Comparison of ENCODE assay signal across 8 cellular contexts in the genomic region with DNA sequence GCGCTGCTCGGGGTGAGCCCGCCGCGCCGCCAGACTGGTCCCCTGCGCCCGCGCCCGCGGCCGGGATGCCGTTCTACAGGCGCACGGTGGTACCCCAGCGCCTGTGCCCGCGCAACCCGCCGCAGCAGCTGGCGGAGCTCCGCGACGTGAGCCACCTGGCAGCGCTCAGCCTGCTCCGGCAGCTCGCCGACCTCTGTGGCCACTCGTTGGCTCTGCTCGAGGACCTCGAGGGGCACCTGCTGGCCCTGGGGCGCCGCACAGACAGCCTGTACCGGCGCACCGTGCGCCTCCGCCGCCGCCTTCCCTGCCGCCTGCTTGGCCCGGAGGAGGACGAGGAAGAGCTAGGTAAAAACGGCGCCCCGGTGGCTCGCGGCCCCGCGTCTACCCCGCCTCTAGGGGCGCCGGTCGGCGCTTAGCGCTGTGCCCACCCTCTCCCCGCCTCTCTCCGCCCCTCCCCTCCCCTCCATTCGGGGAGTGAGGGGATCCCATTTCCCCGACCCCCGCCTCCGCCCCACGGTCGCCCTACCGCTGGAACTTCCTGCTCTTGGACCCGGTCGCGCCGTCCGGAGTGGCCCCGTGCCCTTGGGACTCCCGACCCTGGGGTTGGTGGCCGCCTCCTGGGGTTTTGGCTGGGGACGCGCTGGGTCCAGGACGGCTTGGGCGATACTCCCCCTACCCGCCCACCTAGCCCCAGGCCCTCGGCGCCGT. TPM values are rescaled to one million over a fixed set of nuclear protein-coding genes. Genes with fewer than 3 reads are reported as not detected.
DNase-seq lines count a peak whose midpoint lies in the region; ATAC-seq and TF ChIP-seq lines count a peak whose summit lies in the region.

No MANE protein-coding gene starts in this region.

- DNase-seq in H7, result peak; percentile 86
- peak; percentile 62 for DNase-seq in WERI-Rb-1
- peak in 1 of 3 donors; percentile 19 for DNase-seq in mucosa of descending colon
- DNase-seq in HPDE6-E6E7 (ENCODE audit: extremely low spot score), result no peak

- H3K27me3 ChIP-seq in H7 (ENCODE audit: control insufficient read depth, insufficient read depth, low read length), result no peaks in the 10 kb centered on the region
- peaks cover 5% of the 10 kb centered on the region for H3K27me3 ChIP-seq in WERI-Rb-1 (ENCODE audit: insufficient read depth, low read depth, severe bottlenecking)
- peaks cover 12% of the 10 kb centered on the region for H3K27me3 ChIP-seq in thymus (ENCODE audit: control insufficient read depth, insufficient read depth)

- intact Hi-C loops in dendritic cell treated with granulocyte-macrophage colony-stimulating factor and Interleukin-4, amounts not matched to agents 40 ng/mL and 50 ng/mL, for 4 days (cut with micrococcal nuclease), result no loop called here
- intact Hi-C loops in mucosa of descending colon (cut with DNase I, micrococcal nuclease), result no loop called here

- H3K27me3 Mint-ChIP-seq in dendritic cell treated with granulocyte-macrophage colony-stimulating factor and Interleukin-4, amounts not matched to agents 40 ng/mL and 50 ng/mL, for 4 days, result peaks cover 61% of the 10 kb centered on the region

- no peaks in the 10 kb centered on the region for H3K36me3 Mint-ChIP-seq in dendritic cell treated with granulocyte-macrophage colony-stimulating factor and Interleukin-4, amounts not matched to agents 40 ng/mL and 50 ng/mL, for 4 days (ENCODE audit: low read depth)

- H3K4me1 ChIP-seq in mucosa of descending colon (ENCODE audit: low read depth), result no peaks in the 10 kb centered on the region
- H3K4me1 ChIP-seq in thymus (ENCODE audit: control insufficient read depth, insufficient read depth, low read length), result no peaks in the 10 kb centered on the region

- peak overlapping the region; percentile 91 for H3K27ac ChIP-seq in WERI-Rb-1
- no peak overlapping the region for H3K27ac ChIP-seq in thymus (ENCODE audit: low read depth)

- peak; percentile 33 for ATAC-seq in mucosa of descending colon
- no peak for ATAC-seq in GM21825 (IDR thresholded peaks at IDR 0.05; ENCODE audit: unreplicated experiment)
- ATAC-seq in GM21515 (IDR thresholded peaks at IDR 0.05; ENCODE audit: unreplicated experiment), result no peak

- TF ChIP-seq CTCF in WERI-Rb-1 (IDR thresholded peaks at IDR 0.05; ENCODE audit: low read depth, low read length) (peak; percentile 52), mucosa of descending colon (IDR thresholded peaks at IDR 0.05) (no peak)

- H3K36me3 ChIP-seq in H7 (replicated peaks; ENCODE audit: control insufficient read depth, insufficient read depth, low read length), result no peaks in the 10 kb centered on the region
- peaks cover 5% of the 10 kb centered on the region for H3K36me3 ChIP-seq in WERI-Rb-1
- no peaks in the 10 kb centered on the region for H3K36me3 ChIP-seq in mucosa of descending colon (ENCODE audit: low read depth)
- H3K36me3 ChIP-seq in thymus (ENCODE audit: control insufficient read depth, insufficient read depth), result no peaks in the 10 kb centered on the region

- no peaks in the 10 kb centered on the region for H3K9me3 Mint-ChIP-seq in dendritic cell treated with granulocyte-macrophage colony-stimulating factor and Interleukin-4, amounts not matched to agents 40 ng/mL and 50 ng/mL, for 4 days

- H3K4me3 Mint-ChIP-seq in dendritic cell treated with granulocyte-macrophage colony-stimulating factor and Interleukin-4, amounts not matched to agents 40 ng/mL and 50 ng/mL, for 4 days, result peak overlapping the region; percentile 65

- H3K4me1 Mint-ChIP-seq in dendritic cell treated with granulocyte-macrophage colony-stimulating factor and Interleukin-4, amounts not matched to agents 40 ng/mL and 50 ng/mL, for 4 days (ENCODE audit: low read depth), result no peaks in the 10 kb centered on the region

- no peak overlapping the region for H3K27ac Mint-ChIP-seq in dendritic cell treated with granulocyte-macrophage colony-stimulating factor and Interleukin-4, amounts not matched to agents 40 ng/mL and 50 ng/mL, for 4 days

- under 1% methylated on average over 76 of the region's 81 CpGs for WGBS in thymus

- no peaks in the 10 kb centered on the region for H3K9me3 ChIP-seq in WERI-Rb-1 (ENCODE audit: severe bottlenecking)
- no peaks in the 10 kb centered on the region for H3K9me3 ChIP-seq in mucosa of descending colon
- H3K9me3 ChIP-seq in thymus (ENCODE audit: control insufficient read depth), result no peaks in the 10 kb centered on the region

- peak overlapping the region; percentile 87 for H3K4me3 ChIP-seq in H7 (ENCODE audit: insufficient read depth, low read depth, low read length)
- peak overlapping the region; percentile 65 for H3K4me3 ChIP-seq in WERI-Rb-1 (ENCODE audit: low read depth, low read length)
- H3K4me3 ChIP-seq in mucosa of descending colon, result no peak overlapping the region
- peak overlapping the region; percentile 41 for H3K4me3 ChIP-seq in thymus (ENCODE audit: low read length)

RNA-seq across cellular contexts. Expression of a gene that starts 0.5 kb away (rescaled TPM):
- total RNA-seq in H7 (2014; rRNA removed; shearing (Covaris generic)), result 3.7 and 7.5 TPM in 2 replicates
- 10 to 100 TPM in 1 of 3 donors, 1 to 10 TPM in 2; 1.2 to 11.8 (median 4.8) TPM for total RNA-seq in mucosa of descending colon
- polyA plus RNA-seq in thymus, result 0.80 TPM
